In the genomic region with DNA sequence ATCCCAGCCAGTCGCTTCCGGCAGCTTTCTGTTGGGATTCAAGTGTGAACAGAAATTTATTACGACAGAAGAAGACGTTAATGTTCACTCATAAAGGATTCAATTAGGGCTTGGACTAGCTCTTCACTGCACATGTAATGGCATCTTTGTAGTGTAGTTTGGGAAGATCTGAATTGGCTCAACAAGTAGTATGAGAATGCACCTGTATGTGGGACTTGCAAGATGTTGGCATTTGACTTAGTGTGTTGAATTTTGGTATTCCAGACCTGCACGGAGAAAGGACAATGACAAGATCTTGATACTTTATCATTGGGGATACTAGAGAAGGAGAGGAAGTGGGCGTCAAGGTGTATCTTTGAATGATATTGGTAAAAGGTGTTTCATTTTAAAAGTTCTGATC, we compare ENCODE assay signal across 8 cellular contexts. TPM values are rescaled to one million over a fixed set of nuclear protein-coding genes. Genes with fewer than 3 reads are reported as not detected.
DNase-seq lines count a peak whose midpoint lies in the region; ATAC-seq, FAIRE-seq and TF ChIP-seq lines count a peak whose summit lies in the region.

No MANE protein-coding gene starts in this region.

- no peaks in the 10 kb centered on the region for H3K9me3 Mint-ChIP-seq in CD8-positive, alpha-beta memory T cell

- 14 to 19% (median 15%) methylated on average over 6 of the region's 6 CpGs for WGBS in ovary, 3 donors

- no peak overlapping the region for H2AFZ ChIP-seq in PC-9

- POLR2A ChIA-PET in CD8-positive, alpha-beta memory T cell (lab: Charles Lee), result no interaction called here
- POLR2A ChIA-PET in PC-9 (lab: Charles Lee; ENCODE audit: unreplicated experiment), result interaction anchor here (0.7 kb wide), 1 partner anchor 236 kb away, joined by 5 read pairs; no protein-coding TSS in a partner anchor

- peaks cover 61% of the 10 kb centered on the region for H3K79me2 ChIP-seq in PC-9 (ENCODE audit: low read depth)

- no peaks in the 10 kb centered on the region for H3K36me3 ChIP-seq in CD8-positive, alpha-beta memory T cell (ENCODE audit: insufficient read depth, low read length)
- peaks cover 44% of the 10 kb centered on the region for H3K36me3 ChIP-seq in PC-9 (ENCODE audit: low read depth)
- no peaks in the 10 kb centered on the region for H3K36me3 ChIP-seq in ovary

- intact Hi-C loops in PC-9 (cut with micrococcal nuclease; ENCODE audit: unreplicated experiment), result loop anchor here (10.0 kb wide), 1 partner anchor 429 kb away; the partner anchor contains the start of gene MYO1D
- intact Hi-C loops in ovary (cut with DNase I), result no loop called here

- FAIRE-seq in GM12892 (lab: Jason Lieb, UNC), result no peak

- H3K4me3 ChIP-seq in CD8-positive, alpha-beta memory T cell (ENCODE audit: low read length), result peak overlapping the region; percentile 85
- H3K4me3 ChIP-seq in PC-9 (peak overlapping the region; percentile 99), epithelial cell of proximal tubule (ENCODE audit: low read depth, low read length) (peak overlapping the region; percentile 97), ovary (peak overlapping the region; percentile 96)

- H4K20me1 ChIP-seq in PC-9 (ENCODE audit: insufficient read depth), result peaks cover 47% of the 10 kb centered on the region

- TF ChIP-seq EP300 in ovary (IDR thresholded peaks at IDR 0.05), result no peak

- peaks cover 7% of the 10 kb centered on the region; the same call in 1 of the 2 replicates for H3F3A ChIP-seq in PC-9 (ENCODE audit: insufficient read depth, low read depth)

- DNase-seq in CD8-positive, alpha-beta memory T cell, result no peak
- DNase-seq in PC-9 (no peak), epithelial cell of proximal tubule (ENCODE audit: low read depth) (no peak), ovary (no peak), caudate nucleus (lab: John Stamatoyannopoulos, UW) (no peak), NCI-H1694 treated with DMSO at 0.1 percent for 48 hours (lab: John Stamatoyannopoulos, UW) (no peak), GM12892 (ENCODE audit: insufficient read length) (no peak)

- no peak for ATAC-seq in GM19328 (IDR thresholded peaks at IDR 0.05; ENCODE audit: unreplicated experiment)

- peaks cover 27% of the 10 kb centered on the region for H3K4me1 ChIP-seq in CD8-positive, alpha-beta memory T cell (ENCODE audit: insufficient read depth, low read length)
- H3K4me1 ChIP-seq in PC-9 (replicated peaks; ENCODE audit: insufficient read depth) (peaks cover 24% of the 10 kb centered on the region), ovary (ENCODE audit: insufficient read depth) (no peaks in the 10 kb centered on the region)

- no peaks in the 10 kb centered on the region for H3K9me3 ChIP-seq in CD8-positive, alpha-beta memory T cell (ENCODE audit: low read length)
- no peaks in the 10 kb centered on the region for H3K9me3 ChIP-seq in PC-9 (ENCODE audit: insufficient read depth, low read depth)
- no peaks in the 10 kb centered on the region for H3K9me3 ChIP-seq in ovary

- H3K4me2 ChIP-seq in PC-9, result peak overlapping the region; percentile 100

- H3K27ac Mint-ChIP-seq in CD8-positive, alpha-beta memory T cell, result peak overlapping the region; percentile 4 to 95 (median 84)

- peak overlapping the region; percentile 76 for H3K27ac ChIP-seq in CD8-positive, alpha-beta memory T cell (ENCODE audit: low read depth, low read length)
- H3K27ac ChIP-seq in PC-9 (peak overlapping the region; percentile 76; the same call in 1 of the 2 replicates), ovary (no peak overlapping the region), caudate nucleus (ENCODE audit: low read depth, low read length) (no peak overlapping the region)

- peaks cover 0 to 40% (median 10%) of the 10 kb centered on the region in 3 donors for H3K36me3 Mint-ChIP-seq in CD8-positive, alpha-beta memory T cell

- H3K4me1 Mint-ChIP-seq in CD8-positive, alpha-beta memory T cell, result peaks cover 39 to 47% (median 45%) of the 10 kb centered on the region in 3 donors

- TF ChIP-seq CTCF in PC-9 (conservative IDR thresholded peaks at IDR 0.05), result no peak
- TF ChIP-seq CTCF in epithelial cell of proximal tubule (conservative IDR thresholded peaks at IDR 0.05; ENCODE audit: low read depth, low read length), result no peak
- TF ChIP-seq CTCF in ovary (IDR thresholded peaks at IDR 0.05), result no peak

- no peaks in the 10 kb centered on the region for H3K9me2 ChIP-seq in PC-9 (ENCODE audit: insufficient read depth)

- H3K27me3 ChIP-seq in CD8-positive, alpha-beta memory T cell (ENCODE audit: insufficient read depth, low read length, poor library complexity, severe bottlenecking), result no peaks in the 10 kb centered on the region
- H3K27me3 ChIP-seq in PC-9 (ENCODE audit: insufficient read depth, low read depth) (no peaks in the 10 kb centered on the region), ovary (no peaks in the 10 kb centered on the region)

- H3K4me3 Mint-ChIP-seq in CD8-positive, alpha-beta memory T cell, result peak overlapping the region; percentile 78 to 92 (median 89)

- TF ChIP-seq POLR2A in ovary (IDR thresholded peaks at IDR 0.05), result no peak
- no peak for TF ChIP-seq POLR2A in GM12892 (IDR thresholded peaks at IDR 0.05; ENCODE audit: low read depth, low read length)

- peaks cover 0 to 2% of the 10 kb centered on the region in 2 donors for H3K27me3 Mint-ChIP-seq in CD8-positive, alpha-beta memory T cell

- no TSS peak for BruUV-seq in PC-9 (replicated peaks; lab: Mats Ljungman, UMichigan)

- CTCF ChIA-PET in CD8-positive, alpha-beta memory T cell (lab: Charles Lee), result interaction anchor here (1.2 to 4.4 kb wide), 5 partner anchors 12 to 81 kb away, joined by 3 to 40 read pairs (median 5); no protein-coding TSS in a partner anchor
- CTCF ChIA-PET in PC-9 (lab: Charles Lee), result no interaction called here

RNA-seq across cellular contexts. Expression of gene PSMD11, which starts 1.2 kb away (rescaled TPM):
- 100 to 1,000 TPM; 175 to 187 TPM for total RNA-seq in CD8-positive, alpha-beta memory T cell
- polyA plus RNA-seq in CD8-positive, alpha-beta memory T cell, result 145 TPM
- total RNA-seq in PC-9 (2021), result 145 and 149 TPM in 2 replicates
- total RNA-seq in epithelial cell of proximal tubule, result 90.3 and 109 TPM in 2 replicates
- 10 to 100 TPM; 31.2 to 83.0 (median 63.2) TPM for total RNA-seq in ovary
- 10 to 100 TPM; 20.1 to 49.2 TPM for polyA plus RNA-seq in ovary
- polyA plus RNA-seq in GM12892 (2012; ENCODE audit: missing spikeins), result 93.5 TPM

RNA-seq across cellular contexts. Expression of gene CDK5R1, which starts 41.3 kb away (rescaled TPM):
- total RNA-seq in CD8-positive, alpha-beta memory T cell, result 1 to 10 TPM; 6.8 to 7.0 TPM
- 6.0 TPM for polyA plus RNA-seq in CD8-positive, alpha-beta memory T cell
- 1.8 and 2.1 TPM in 2 replicates for total RNA-seq in PC-9 (2021)
- 7.0 and 8.0 TPM in 2 replicates for total RNA-seq in epithelial cell of proximal tubule
- 1 to 10 TPM in 6 of 7 donors, under 1 TPM in 1; 0.69 to 4.1 (median 2.1) TPM for total RNA-seq in ovary
- 1 to 10 TPM; 1.3 to 1.8 TPM for polyA plus RNA-seq in ovary
- 26.1 TPM for polyA plus RNA-seq in GM12892 (2012; ENCODE audit: missing spikeins)

Comparison
In these comparisons a context has a peak if more than half of its experiments do, and no peak if none do; other contexts are left out.
1. H3K27ac ChIP-seq: peak in CD8-positive, alpha-beta memory T cell (single experiment) and PC-9 (single experiment); none in ovary (0 of 2) and caudate nucleus (single experiment).
2. Peak in every context shown above with its lines, with median percentiles within 50 percentile points of each other: H3K4me3 ChIP-seq.